In the genomic region with DNA sequence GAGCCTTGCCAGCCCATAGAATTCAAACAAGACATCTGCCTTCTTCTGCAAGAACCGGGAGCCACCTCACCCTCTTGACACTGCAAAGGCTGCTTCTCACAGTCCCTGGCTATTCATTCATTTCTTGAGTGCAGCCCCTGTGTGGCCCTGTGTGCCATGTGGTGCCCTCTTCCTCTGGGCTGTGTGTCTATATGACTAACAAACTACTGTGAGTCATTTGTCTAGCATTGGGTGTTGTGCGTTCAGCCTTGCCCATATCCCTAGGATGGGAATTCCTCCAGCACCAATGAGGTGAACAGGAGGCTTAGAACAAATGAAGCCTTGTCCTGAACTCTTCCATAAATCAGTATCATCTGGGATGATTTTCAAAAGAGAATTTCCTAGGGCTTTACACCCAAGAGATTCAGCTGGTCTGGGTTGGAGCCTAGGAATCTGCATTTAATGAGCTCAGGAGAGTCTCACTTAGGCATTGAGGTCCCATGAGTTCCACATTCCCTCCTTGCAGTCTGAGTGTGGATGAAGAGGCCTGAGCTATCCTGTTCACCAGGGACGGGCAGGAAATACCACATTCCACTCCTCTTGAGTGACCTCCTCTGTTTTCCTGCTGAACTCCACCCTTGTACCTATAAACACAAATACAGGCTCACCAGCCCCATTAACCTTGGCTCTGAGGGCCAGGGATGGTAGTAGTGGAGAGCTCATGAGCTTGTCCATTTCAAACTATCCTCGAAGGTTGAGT, we compare ENCODE assay signal across 20 cellular contexts.
A peak's percentile ranks its signal among the peaks of the same experiment; 100 is the strongest.
DNase-seq lines count a peak whose midpoint lies in the region; ATAC-seq and TF ChIP-seq lines count a peak whose summit lies in the region.
"Had no signal": no experiment of that assay in that cellular context is flagged by ENCODE, and none has a peak within 500 bp of the region (broad histone marks: within the 10 kb centered on the region; RNA-seq: fewer than 3 reads in every experiment).

No MANE protein-coding gene starts in this region.

- no peaks in the 10 kb centered on the region for H3K9me3 ChIP-seq in psoas muscle

- H3K36me3 ChIP-seq in psoas muscle (ENCODE audit: insufficient read depth in 1 of 2, low read depth in 1 of 2) = no peaks in the 10 kb centered on the region

- intact Hi-C loops in psoas muscle (cut with DNase I) = no loop called here

- peaks cover 0 to 2% (median 0%) of the 10 kb centered on the region in 3 donors for H3K27me3 ChIP-seq in psoas muscle (ENCODE audit: insufficient read depth in 3 of 3, low read length in 2 of 3)

- CTCF ChIA-PET in WTC11 (lab: Charles Lee) = interaction anchor here (1.4 to 1.6 kb wide), 3 partner anchors 16 to 434 kb away, joined by 3 to 9 read pairs (median 5); no protein-coding TSS in a partner anchor

- no peak overlapping the region for H3K27ac Mint-ChIP-seq in WTC11
- H3K27ac Mint-ChIP-seq: CD4-positive, alpha-beta memory T cell; T-cell had no signal

- H3K36me3 Mint-ChIP-seq in WTC11 = no peaks in the 10 kb centered on the region
- H3K36me3 Mint-ChIP-seq: CD4-positive, alpha-beta memory T cell; T-cell had no signal

- WGBS in psoas muscle, 3 donors = 66 to 79% (median 72%) methylated on average over 4 of the region's 4 CpGs

- H3K27me3 Mint-ChIP-seq in WTC11 (ENCODE audit: low read depth) = peaks cover 3% of the 10 kb centered on the region; the same call in 1 of the 2 replicates
- H3K27me3 Mint-ChIP-seq: CD4-positive, alpha-beta memory T cell; T-cell had no signal

- peak; percentile 63 for ATAC-seq in WTC11
- ATAC-seq in psoas muscle = no peak
- no peak for ATAC-seq in GM21576 (IDR thresholded peaks at IDR 0.05; ENCODE audit: unreplicated experiment)
- ATAC-seq: left cardiac atrium, T-cell had no signal

- POLR2A ChIA-PET in WTC11 (lab: Charles Lee) = interaction anchor here (0.6 kb wide), 1 partner anchor 247 kb away, joined by 3 read pairs; no protein-coding TSS in a partner anchor

- 0 out of 2 replicates have a peak, but pooled peaks cover 5% of the 10 kb centered on the region for H3K4me1 Mint-ChIP-seq in WTC11
- H3K4me1 Mint-ChIP-seq: CD4-positive, alpha-beta memory T cell; T-cell had no signal

- H3K4me3 ChIP-seq in psoas muscle = no peak overlapping the region

- peaks cover 4% of the 10 kb centered on the region; the same call in 1 of the 2 replicates for H3K9me3 Mint-ChIP-seq in WTC11
- H3K9me3 Mint-ChIP-seq: neural crest cell had no signal

- TF ChIP-seq CTCF in WTC11 (IDR thresholded peaks at IDR 0.05) (no peak), psoas muscle (IDR thresholded peaks at IDR 0.05) (no peak)

- H3K27ac ChIP-seq in substantia nigra (ENCODE audit: low read depth, low read length, poor library complexity, severe bottlenecking) = no peak overlapping the region
- no peak overlapping the region for H3K27ac ChIP-seq in psoas muscle

- DNase-seq in COLO829 (ENCODE audit: low spot score) (peak; percentile 16), HT-29 (ENCODE audit: low spot score) (peak; percentile 80), WTC11 (ENCODE audit: low spot score) (no peak), kidney glomerular epithelial cell (lab: John Stamatoyannopoulos, UW) (peak; percentile 53), OCI-M2 (lab: John Stamatoyannopoulos, UW; ENCODE audit: unreplicated experiment) (no peak), substantia nigra (lab: John Stamatoyannopoulos, UW) (no peak), psoas muscle (no peak)
- DNase-seq: activated naive CD4-positive, alpha-beta T cell; amygdala; CD4-positive, alpha-beta memory T cell; DND-41; effector memory CD4-positive, alpha-beta T cell; hippocampal formation; left cardiac atrium; midbrain; NCI-H226; stimulated activated CD4-positive, alpha-beta T cell treated with anti-CD3 and anti-CD28 coated beads, Interleukin-12 subunit alpha, Interleukin-12 subunit beta, amount 100 ng/mL, for 4 hours; T-cell had no signal

- H3K4me1 ChIP-seq in psoas muscle = no peaks in the 10 kb centered on the region

- no peak overlapping the region for H3K4me3 Mint-ChIP-seq in WTC11
- H3K4me3 Mint-ChIP-seq: CD4-positive, alpha-beta memory T cell; neural crest cell; T-cell had no signal

TF ChIP-seq in WTC11, 78 proteins besides CTCF, POLR2A, EP300 and RAD21:
- no peak for TF ChIP-seq CBFB (CRISPR knock-in tag; IDR thresholded peaks at IDR 0.05; ENCODE audit: low read depth)
- no peak for TF ChIP-seq ZNF423 (CRISPR knock-in tag; IDR thresholded peaks at IDR 0.05)
- TF ChIP-seq NFE2L1 (CRISPR knock-in tag; IDR thresholded peaks at IDR 0.05) = no peak
- TF ChIP-seq, protein P1, sequence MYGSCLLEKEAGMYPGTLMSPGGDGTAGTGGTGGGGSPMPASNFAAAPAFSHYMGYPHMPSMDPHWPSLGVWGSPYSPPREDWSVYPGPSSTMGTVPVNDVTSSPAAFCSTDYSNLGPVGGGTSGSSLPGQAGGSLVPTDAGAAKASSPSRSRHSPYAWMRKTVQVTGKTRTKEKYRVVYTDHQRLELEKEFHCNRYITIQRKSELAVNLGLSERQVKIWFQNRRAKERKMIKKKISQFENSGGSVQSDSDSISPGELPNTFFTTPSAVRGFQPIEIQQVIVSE (CRISPR knock-in tag; IDR thresholded peaks at IDR 0.05; ENCODE audit: borderline replicate concordance) = no peak
- no peak for TF ChIP-seq NFATC4 (CRISPR knock-in tag; IDR thresholded peaks at IDR 0.05)
- no peak for TF ChIP-seq GABPB1 (CRISPR knock-in tag; IDR thresholded peaks at IDR 0.05)
- TF ChIP-seq, protein P2, sequence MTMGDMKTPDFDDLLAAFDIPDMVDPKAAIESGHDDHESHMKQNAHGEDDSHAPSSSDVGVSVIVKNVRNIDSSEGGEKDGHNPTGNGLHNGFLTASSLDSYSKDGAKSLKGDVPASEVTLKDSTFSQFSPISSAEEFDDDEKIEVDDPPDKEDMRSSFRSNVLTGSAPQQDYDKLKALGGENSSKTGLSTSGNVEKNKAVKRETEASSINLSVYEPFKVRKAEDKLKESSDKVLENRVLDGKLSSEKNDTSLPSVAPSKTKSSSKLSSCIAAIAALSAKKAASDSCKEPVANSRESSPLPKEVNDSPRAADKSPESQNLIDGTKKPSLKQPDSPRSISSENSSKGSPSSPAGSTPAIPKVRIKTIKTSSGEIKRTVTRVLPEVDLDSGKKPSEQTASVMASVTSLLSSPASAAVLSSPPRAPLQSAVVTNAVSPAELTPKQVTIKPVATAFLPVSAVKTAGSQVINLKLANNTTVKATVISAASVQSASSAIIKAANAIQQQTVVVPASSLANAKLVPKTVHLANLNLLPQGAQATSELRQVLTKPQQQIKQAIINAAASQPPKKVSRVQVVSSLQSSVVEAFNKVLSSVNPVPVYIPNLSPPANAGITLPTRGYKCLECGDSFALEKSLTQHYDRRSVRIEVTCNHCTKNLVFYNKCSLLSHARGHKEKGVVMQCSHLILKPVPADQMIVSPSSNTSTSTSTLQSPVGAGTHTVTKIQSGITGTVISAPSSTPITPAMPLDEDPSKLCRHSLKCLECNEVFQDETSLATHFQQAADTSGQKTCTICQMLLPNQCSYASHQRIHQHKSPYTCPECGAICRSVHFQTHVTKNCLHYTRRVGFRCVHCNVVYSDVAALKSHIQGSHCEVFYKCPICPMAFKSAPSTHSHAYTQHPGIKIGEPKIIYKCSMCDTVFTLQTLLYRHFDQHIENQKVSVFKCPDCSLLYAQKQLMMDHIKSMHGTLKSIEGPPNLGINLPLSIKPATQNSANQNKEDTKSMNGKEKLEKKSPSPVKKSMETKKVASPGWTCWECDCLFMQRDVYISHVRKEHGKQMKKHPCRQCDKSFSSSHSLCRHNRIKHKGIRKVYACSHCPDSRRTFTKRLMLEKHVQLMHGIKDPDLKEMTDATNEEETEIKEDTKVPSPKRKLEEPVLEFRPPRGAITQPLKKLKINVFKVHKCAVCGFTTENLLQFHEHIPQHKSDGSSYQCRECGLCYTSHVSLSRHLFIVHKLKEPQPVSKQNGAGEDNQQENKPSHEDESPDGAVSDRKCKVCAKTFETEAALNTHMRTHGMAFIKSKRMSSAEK (CRISPR knock-in tag; IDR thresholded peaks at IDR 0.05; ENCODE audit: borderline replicate concordance) = no peak

Comparison
In these comparisons a context has a peak if more than half of its experiments do, and no peak if none do; other contexts are left out.
1. DNase-seq: peak in COLO829 (single experiment), HT-29 (single experiment) and kidney glomerular epithelial cell (single experiment); none in WTC11 (single experiment), OCI-M2 (single experiment), substantia nigra (0 of 49) and psoas muscle (0 of 2).